18 cellular contexts compared by ENCODE assay signal in genomic region chr17:17902357-17902756, GRCh38.
"Had no signal": no experiment of that assay in that cellular context is flagged by ENCODE, and none has a peak within 500 bp of the region (broad histone marks: within the 10 kb centered on the region; RNA-seq: fewer than 3 reads in every experiment).

No MANE protein-coding gene starts in this region.

- H3K36me3 ChIP-seq: breast epithelium had no signal

- ATAC-seq: left ventricle myocardium superior; pancreas; stimulated activated memory B cell treated with anti-CD40 and anti-IgM and Interleukin-4, amounts not matched to agents 10 μg/mL and 1 μg/mL and 100 μg/mL, for 72 hours had no signal

- H3K27ac ChIP-seq: pancreas had no signal

- H3K9me3 ChIP-seq: breast epithelium, esophagus squamous epithelium, pancreas, right atrium auricular region, tibial nerve had no signal

- H3K27me3 ChIP-seq: breast epithelium, dorsolateral prefrontal cortex, esophagus squamous epithelium, pancreas, right atrium auricular region, tibial nerve had no signal

- DNase-seq: activated CD4-positive, alpha-beta T cell treated with anti-CD3 and anti-CD28 coated beads, Interleukin-2, amount 50 U/mL, for 4 hours; activated CD4-positive, CD25-positive, alpha-beta regulatory T cell treated with anti-CD3 and anti-CD28 coated beads, Interleukin-2, amount 50 U/mL, for 72 hours; activated effector memory CD4-positive, alpha-beta T cell treated with Interleukin-2 at 50 U/mL for 16 hours; activated T-cell treated with anti-CD3 and anti-CD28 coated beads, Interleukin-2, amount 50 U/mL, for 1 hour; amygdala; dorsolateral prefrontal cortex; esophagus squamous epithelium; foreskin fibroblast; left ventricle myocardium superior; mesendoderm; pancreas; small intestine had no signal

- H3K27ac Mint-ChIP-seq: activated naive CD8-positive, alpha-beta T cell; stimulated activated memory B cell treated with anti-CD40 and anti-IgM and Interleukin-4, amounts not matched to agents 10 μg/mL and 1 μg/mL and 100 μg/mL, for 72 hours; T-helper 2 cell treated with Interferon-gamma antibody and Interleukin-4, amounts not matched to agents 5 μg/mL and 100 μg/mL, for 36 hours had no signal

- H3K4me3 Mint-ChIP-seq: activated naive CD8-positive, alpha-beta T cell; stimulated activated memory B cell treated with anti-CD40 and anti-IgM and Interleukin-4, amounts not matched to agents 10 μg/mL and 1 μg/mL and 100 μg/mL, for 72 hours; T-helper 2 cell treated with Interferon-gamma antibody and Interleukin-4, amounts not matched to agents 5 μg/mL and 100 μg/mL, for 36 hours had no signal

- H3K9me3 Mint-ChIP-seq: stimulated activated memory B cell treated with anti-CD40 and anti-IgM and Interleukin-4, amounts not matched to agents 10 μg/mL and 1 μg/mL and 100 μg/mL, for 72 hours; T-helper 2 cell treated with Interferon-gamma antibody and Interleukin-4, amounts not matched to agents 5 μg/mL and 100 μg/mL, for 36 hours had no signal

- H3K27me3 Mint-ChIP-seq: activated naive CD8-positive, alpha-beta T cell; stimulated activated memory B cell treated with anti-CD40 and anti-IgM and Interleukin-4, amounts not matched to agents 10 μg/mL and 1 μg/mL and 100 μg/mL, for 72 hours had no signal

- H3K4me1 Mint-ChIP-seq: stimulated activated memory B cell treated with anti-CD40 and anti-IgM and Interleukin-4, amounts not matched to agents 10 μg/mL and 1 μg/mL and 100 μg/mL, for 72 hours had no signal

- H3K4me3 ChIP-seq: breast epithelium, dorsolateral prefrontal cortex, esophagus squamous epithelium, pancreas, right atrium auricular region, tibial nerve had no signal
